Comparison of ENCODE assay signal across 8 cellular contexts in genomic region chr12:109879332-109880048, GRCh38. TPM values are rescaled to one million over a fixed set of nuclear protein-coding genes. Genes with fewer than 3 reads are reported as not detected.
DNase-seq lines count a peak whose midpoint lies in the region; ATAC-seq and TF ChIP-seq lines count a peak whose summit lies in the region.

No MANE protein-coding gene starts in this region.

- H3K9ac ChIP-seq in PC-3 (ENCODE audit: low read length) (peak overlapping the region; percentile 76), neuronal stem cell (ENCODE audit: low read depth, low read length, poor library complexity) (peak overlapping the region; percentile 97)

- no peak overlapping the region for H3K23ac ChIP-seq in neuronal stem cell (ENCODE audit: low read depth, low read length, poor library complexity)

- H3K36me3 ChIP-seq in PC-3 (ENCODE audit: low read depth, low read length) (no peaks in the 10 kb centered on the region), neuronal stem cell (replicated peaks in 1 of 2; ENCODE audit: control insufficient read depth in 2 of 2, insufficient read depth in 2 of 2, low read length in 2 of 2) (no peaks in the 10 kb centered on the region)

- H3K9me3 ChIP-seq in PC-3 (ENCODE audit: low read length) (no peaks in the 10 kb centered on the region), neuronal stem cell (replicated peaks in 1 of 2; ENCODE audit: control insufficient read depth in 2 of 2, insufficient read depth in 1 of 2, low read depth in 1 of 2, low read length in 2 of 2) (no peaks in the 10 kb centered on the region)

- no peaks in the 10 kb centered on the region for H4K20me1 ChIP-seq in PC-3 (ENCODE audit: low read length)

- H3K4me1 ChIP-seq in PC-3 (ENCODE audit: insufficient read depth, low read length) (peaks cover 47% of the 10 kb centered on the region), neuronal stem cell (ENCODE audit: control insufficient read depth in 2 of 2, insufficient read depth in 1 of 2, low read depth in 1 of 2, low read length in 2 of 2) (peaks cover 10 to 14% of the 10 kb centered on the region in 2 donors)

- no peak overlapping the region for H2AK5ac ChIP-seq in neuronal stem cell (ENCODE audit: low read depth, low read length)

- POLR2A ChIA-PET in PC-3 (lab: Charles Lee; ENCODE audit: unreplicated experiment): no interaction called here

- H3K79me1 ChIP-seq in neuronal stem cell (ENCODE audit: low read depth, low read length): peaks cover 5% of the 10 kb centered on the region

- no peak overlapping the region for H3K18ac ChIP-seq in neuronal stem cell (ENCODE audit: low read length)

- CTCF ChIA-PET in PC-3 (lab: Charles Lee): no interaction called here

- no CpG with 5 or more reads among the region's 14 CpGs for WGBS in neuronal stem cell (ENCODE audit: extremely low coverage in 2 of 2, insufficient read length in 2 of 2, insufficient replicate concordance in 1 of 2), 2 donors

- no peak overlapping the region for H4K91ac ChIP-seq in neuronal stem cell (ENCODE audit: low read depth, low read length, poor library complexity)

- H3K4me3 ChIP-seq in PC-3 (ENCODE audit: low read length) (peak overlapping the region; percentile 84), epithelial cell of esophagus (ENCODE audit: low read length) (peak overlapping the region; percentile 66), neuronal stem cell (ENCODE audit: low read length in 2 of 2) (peak overlapping the region; percentile 86 to 92)

- H2BK12ac ChIP-seq in neuronal stem cell (ENCODE audit: low read length): no peak overlapping the region

- H4K8ac ChIP-seq in neuronal stem cell (ENCODE audit: low read depth, low read length): no peak overlapping the region

- H3F3A ChIP-seq in PC-3 (ENCODE audit: low read length, unreplicated experiment): no peaks in the 10 kb centered on the region

- H2BK120ac ChIP-seq in neuronal stem cell (ENCODE audit: low read depth, low read length): no peak overlapping the region

- intact Hi-C loops in PC-3 (cut with micrococcal nuclease): loop anchor here (1.0 to 2.0 kb wide), 3 partner anchors 21 to 74 kb away; partner anchors contain the start of gene TCHP

- TSS peak; percentile 54 for BruUV-seq in PC-3 (replicated peaks; lab: Mats Ljungman, UMichigan)

- H3K14ac ChIP-seq in neuronal stem cell (ENCODE audit: low read length): no peak overlapping the region

- no peak overlapping the region for H3K4ac ChIP-seq in neuronal stem cell (ENCODE audit: low read length)

- H3K27ac ChIP-seq in PC-3 (ENCODE audit: low read length): no peak overlapping the region
- H3K27ac ChIP-seq in neuronal stem cell (replicated peaks; ENCODE audit: low read length): no peak overlapping the region

- H3K9me2 ChIP-seq in PC-3 (replicated peaks; ENCODE audit: low read length): no peaks in the 10 kb centered on the region

- TF ChIP-seq CTCF in PC-3 (conservative IDR thresholded peaks at IDR 0.05; ENCODE audit: low read depth, low read length) (no peak), epithelial cell of esophagus (IDR thresholded peaks at IDR 0.05; ENCODE audit: insufficient read depth, low read depth, low read length, missing control alignments) (no peak)

- peak; percentile 49 for DNase-seq in ELF-1 (ENCODE audit: low read depth, low spot score)
- peak; percentile 17 for DNase-seq in PC-3
- DNase-seq in epithelial cell of esophagus (ENCODE audit: low read depth): no peak
- no peak for DNase-seq in neuronal stem cell (ENCODE audit: low spot score)
- DNase-seq in kidney glomerular epithelial cell (lab: John Stamatoyannopoulos, UW): no peak

- H2AFZ ChIP-seq in PC-3 (ENCODE audit: low read length) (peak overlapping the region; percentile 78), neuronal stem cell (ENCODE audit: low read length) (peak overlapping the region; percentile 98)

- H2BK5ac ChIP-seq in neuronal stem cell (ENCODE audit: low read length): no peak overlapping the region

- ATAC-seq in PC-3 (no peak), HG03175 (IDR thresholded peaks at IDR 0.05; ENCODE audit: unreplicated experiment) (no peak), GM18858 (IDR thresholded peaks at IDR 0.05; ENCODE audit: unreplicated experiment) (no peak), HG03354 (IDR thresholded peaks at IDR 0.05; ENCODE audit: poor library complexity, severe bottlenecking, unreplicated experiment) (no peak)

- H2BK15ac ChIP-seq in neuronal stem cell (ENCODE audit: low read length): no peak overlapping the region

- peak overlapping the region; percentile 93 for H3K4me2 ChIP-seq in PC-3 (ENCODE audit: low read length)
- H3K4me2 ChIP-seq in neuronal stem cell (ENCODE audit: insufficient read depth, low read length, poor library complexity, severe bottlenecking): peak overlapping the region; percentile 83

- H3K79me2 ChIP-seq in PC-3 (ENCODE audit: low read length): peaks cover 51% of the 10 kb centered on the region

- H3K27me3 ChIP-seq in PC-3 (ENCODE audit: low read length): no peaks in the 10 kb centered on the region
- H3K27me3 ChIP-seq in neuronal stem cell (ENCODE audit: control insufficient read depth in 3 of 3, insufficient read depth in 3 of 3, low read depth in 1 of 3, low read length in 3 of 3): peaks cover 0 to 10% (median 10%) of the 10 kb centered on the region in 3 experiments

RNA-seq across cellular contexts. Expression of gene GLTP, which starts 0.9 kb away (rescaled TPM):
- total RNA-seq in PC-3 (2014; rRNA removed): 78.2 and 82.6 TPM in 2 replicates
- polyA plus RNA-seq in neuronal stem cell (2013, experiment 1 of 2): 23.7 TPM
- polyA plus RNA-seq in neuronal stem cell (2013, experiment 2 of 2): 24.7 TPM

RNA-seq across cellular contexts. Expression of gene TCHP, which starts 20.6 kb away (rescaled TPM):
- 21.6 and 42.8 TPM in 2 replicates for total RNA-seq in PC-3 (2014; rRNA removed)
- polyA plus RNA-seq in neuronal stem cell (2013, experiment 1 of 2): 17.3 TPM
- polyA plus RNA-seq in neuronal stem cell (2013, experiment 2 of 2): 17.6 TPM

RNA-seq across cellular contexts. Expression of gene TRPV4, which starts 46.3 kb away (rescaled TPM):
- total RNA-seq in PC-3 (2014; rRNA removed): 1.6 and 2.4 TPM in 2 replicates
- 3.5 TPM for polyA plus RNA-seq in neuronal stem cell (2013, experiment 1 of 2)
- polyA plus RNA-seq in neuronal stem cell (2013, experiment 2 of 2): 3.6 TPM

Comparison
In these comparisons a context has a peak if more than half of its experiments do, and no peak if none do; other contexts are left out.
1. DNase-seq: peak in ELF-1 (single experiment) and PC-3 (single experiment); none in epithelial cell of esophagus (single experiment), neuronal stem cell (single experiment) and kidney glomerular epithelial cell (single experiment).
2. Peak in every context shown above with its lines, with median percentiles within 50 percentile points of each other: H3K4me3 ChIP-seq.